ENCODE assay signal across 2 cellular contexts in the genomic region with DNA sequence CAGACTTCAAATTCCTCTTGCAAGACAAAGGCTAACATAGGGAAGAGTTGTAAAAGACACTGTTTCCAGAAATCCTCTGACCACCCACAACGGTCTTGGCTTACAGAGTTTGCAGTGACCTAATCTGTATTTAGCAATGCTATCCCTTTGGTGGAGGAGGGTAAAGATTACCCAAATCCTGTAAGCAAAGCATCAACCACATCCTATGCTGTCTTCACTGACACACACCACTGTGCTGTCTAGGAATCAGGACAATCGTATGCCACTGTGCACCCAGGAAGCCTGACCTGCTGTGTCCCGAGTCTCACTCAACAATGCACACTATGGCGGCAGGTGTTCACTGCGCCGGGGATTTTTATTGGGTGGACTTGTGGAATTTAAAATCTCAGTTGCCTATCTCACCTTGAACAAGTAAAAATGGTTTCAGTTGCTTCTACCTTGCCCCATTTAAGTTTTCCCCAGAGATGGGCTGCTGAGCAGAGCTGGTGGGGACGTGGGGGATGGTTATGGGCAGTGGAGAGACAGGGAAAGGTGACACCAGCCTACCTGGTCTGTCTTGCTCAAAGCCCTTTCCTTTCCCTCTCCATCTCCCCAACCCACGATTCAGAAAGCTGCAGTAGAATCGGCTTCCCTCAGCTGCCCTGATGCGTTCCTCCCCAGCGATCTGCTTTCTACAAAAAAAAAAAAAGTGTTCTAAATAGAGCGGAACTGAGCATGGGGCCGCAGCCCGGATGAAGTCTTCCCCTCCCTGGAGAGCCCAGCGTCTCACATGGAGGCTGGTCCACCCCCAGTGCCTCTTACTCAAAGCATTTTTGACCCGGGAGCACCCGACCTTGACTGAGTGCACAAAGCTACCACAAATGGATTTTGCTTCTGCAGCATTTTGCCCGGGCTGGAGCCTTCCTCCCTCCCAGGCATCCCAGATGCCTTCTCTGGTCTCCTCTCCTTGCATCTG.
TF ChIP-seq lines count a peak whose summit lies in the region.

No MANE protein-coding gene starts in this region.

TF ChIP-seq in A549, 52 proteins besides CTCF, POLR2A, EP300 and RAD21 (continued from another document and continues in another):
- TF ChIP-seq, protein P1, sequence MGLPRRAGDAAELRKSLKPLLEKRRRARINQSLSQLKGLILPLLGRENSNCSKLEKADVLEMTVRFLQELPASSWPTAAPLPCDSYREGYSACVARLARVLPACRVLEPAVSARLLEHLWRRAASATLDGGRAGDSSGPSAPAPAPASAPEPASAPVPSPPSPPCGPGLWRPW (IDR thresholded peaks at IDR 0.05) = peak; percentile 65; the same call in 1 of the 2 replicates
- TF ChIP-seq, protein P2, sequence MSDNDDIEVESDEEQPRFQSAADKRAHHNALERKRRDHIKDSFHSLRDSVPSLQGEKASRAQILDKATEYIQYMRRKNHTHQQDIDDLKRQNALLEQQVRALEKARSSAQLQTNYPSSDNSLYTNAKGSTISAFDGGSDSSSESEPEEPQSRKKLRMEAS (IDR thresholded peaks at IDR 0.05) = no peak
- TF ChIP-seq, protein P3, sequence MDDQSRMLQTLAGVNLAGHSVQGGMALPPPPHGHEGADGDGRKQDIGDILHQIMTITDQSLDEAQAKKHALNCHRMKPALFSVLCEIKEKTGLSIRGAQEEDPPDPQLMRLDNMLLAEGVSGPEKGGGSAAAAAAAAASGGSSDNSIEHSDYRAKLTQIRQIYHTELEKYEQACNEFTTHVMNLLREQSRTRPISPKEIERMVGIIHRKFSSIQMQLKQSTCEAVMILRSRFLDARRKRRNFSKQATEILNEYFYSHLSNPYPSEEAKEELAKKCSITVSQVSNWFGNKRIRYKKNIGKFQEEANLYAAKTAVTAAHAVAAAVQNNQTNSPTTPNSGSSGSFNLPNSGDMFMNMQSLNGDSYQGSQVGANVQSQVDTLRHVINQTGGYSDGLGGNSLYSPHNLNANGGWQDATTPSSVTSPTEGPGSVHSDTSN (IDR thresholded peaks at IDR 0.05) = 0 out of 2 replicates have a peak, but pooled peaks have one; percentile 6
- TF ChIP-seq FOXS1 (CRISPR knock-in tag; IDR thresholded peaks at IDR 0.05) = no peak
- no peak for TF ChIP-seq RFX5 (IDR thresholded peaks at IDR 0.05)
- no peak for TF ChIP-seq FOSB (CRISPR knock-in tag; IDR thresholded peaks at IDR 0.05)
- TF ChIP-seq MAZ (IDR thresholded peaks at IDR 0.05; ENCODE audit: borderline replicate concordance, low read depth, low read length) = no peak
- TF ChIP-seq, protein P4, sequence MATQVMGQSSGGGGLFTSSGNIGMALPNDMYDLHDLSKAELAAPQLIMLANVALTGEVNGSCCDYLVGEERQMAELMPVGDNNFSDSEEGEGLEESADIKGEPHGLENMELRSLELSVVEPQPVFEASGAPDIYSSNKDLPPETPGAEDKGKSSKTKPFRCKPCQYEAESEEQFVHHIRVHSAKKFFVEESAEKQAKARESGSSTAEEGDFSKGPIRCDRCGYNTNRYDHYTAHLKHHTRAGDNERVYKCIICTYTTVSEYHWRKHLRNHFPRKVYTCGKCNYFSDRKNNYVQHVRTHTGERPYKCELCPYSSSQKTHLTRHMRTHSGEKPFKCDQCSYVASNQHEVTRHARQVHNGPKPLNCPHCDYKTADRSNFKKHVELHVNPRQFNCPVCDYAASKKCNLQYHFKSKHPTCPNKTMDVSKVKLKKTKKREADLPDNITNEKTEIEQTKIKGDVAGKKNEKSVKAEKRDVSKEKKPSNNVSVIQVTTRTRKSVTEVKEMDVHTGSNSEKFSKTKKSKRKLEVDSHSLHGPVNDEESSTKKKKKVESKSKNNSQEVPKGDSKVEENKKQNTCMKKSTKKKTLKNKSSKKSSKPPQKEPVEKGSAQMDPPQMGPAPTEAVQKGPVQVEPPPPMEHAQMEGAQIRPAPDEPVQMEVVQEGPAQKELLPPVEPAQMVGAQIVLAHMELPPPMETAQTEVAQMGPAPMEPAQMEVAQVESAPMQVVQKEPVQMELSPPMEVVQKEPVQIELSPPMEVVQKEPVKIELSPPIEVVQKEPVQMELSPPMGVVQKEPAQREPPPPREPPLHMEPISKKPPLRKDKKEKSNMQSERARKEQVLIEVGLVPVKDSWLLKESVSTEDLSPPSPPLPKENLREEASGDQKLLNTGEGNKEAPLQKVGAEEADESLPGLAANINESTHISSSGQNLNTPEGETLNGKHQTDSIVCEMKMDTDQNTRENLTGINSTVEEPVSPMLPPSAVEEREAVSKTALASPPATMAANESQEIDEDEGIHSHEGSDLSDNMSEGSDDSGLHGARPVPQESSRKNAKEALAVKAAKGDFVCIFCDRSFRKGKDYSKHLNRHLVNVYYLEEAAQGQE (IDR thresholded peaks at IDR 0.05) = no peak
- TF ChIP-seq ZC3H11A (IDR thresholded peaks at IDR 0.05) = no peak
- no peak for TF ChIP-seq HOXB5 (CRISPR knock-in tag; IDR thresholded peaks at IDR 0.05)
- no peak for TF ChIP-seq HOXA7 (CRISPR knock-in tag; IDR thresholded peaks at IDR 0.05)
- TF ChIP-seq, protein P5, sequence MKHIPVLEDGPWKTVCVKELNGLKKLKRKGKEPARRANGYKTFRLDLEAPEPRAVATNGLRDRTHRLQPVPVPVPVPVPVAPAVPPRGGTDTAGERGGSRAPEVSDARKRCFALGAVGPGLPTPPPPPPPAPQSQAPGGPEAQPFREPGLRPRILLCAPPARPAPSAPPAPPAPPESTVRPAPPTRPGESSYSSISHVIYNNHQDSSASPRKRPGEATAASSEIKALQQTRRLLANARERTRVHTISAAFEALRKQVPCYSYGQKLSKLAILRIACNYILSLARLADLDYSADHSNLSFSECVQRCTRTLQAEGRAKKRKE (CRISPR knock-in tag; IDR thresholded peaks at IDR 0.05; ENCODE audit: low read depth) = no peak
- TF ChIP-seq JUN (IDR thresholded peaks at IDR 0.05) = peak in 1 of 2 experiments; percentile 63; a peak in 3 of 5 replicates
- no peak for TF ChIP-seq PHF8 (IDR thresholded peaks at IDR 0.05; ENCODE audit: borderline replicate concordance, low read depth)
- no peak for TF ChIP-seq TP53 (CRISPR knock-in tag; IDR thresholded peaks at IDR 0.05)
- TF ChIP-seq ZNF302 (CRISPR knock-in tag; IDR thresholded peaks at IDR 0.05) = no peak
- no peak for TF ChIP-seq TFCP2L1 (CRISPR knock-in tag; IDR thresholded peaks at IDR 0.05)
- TF ChIP-seq, protein P6, sequence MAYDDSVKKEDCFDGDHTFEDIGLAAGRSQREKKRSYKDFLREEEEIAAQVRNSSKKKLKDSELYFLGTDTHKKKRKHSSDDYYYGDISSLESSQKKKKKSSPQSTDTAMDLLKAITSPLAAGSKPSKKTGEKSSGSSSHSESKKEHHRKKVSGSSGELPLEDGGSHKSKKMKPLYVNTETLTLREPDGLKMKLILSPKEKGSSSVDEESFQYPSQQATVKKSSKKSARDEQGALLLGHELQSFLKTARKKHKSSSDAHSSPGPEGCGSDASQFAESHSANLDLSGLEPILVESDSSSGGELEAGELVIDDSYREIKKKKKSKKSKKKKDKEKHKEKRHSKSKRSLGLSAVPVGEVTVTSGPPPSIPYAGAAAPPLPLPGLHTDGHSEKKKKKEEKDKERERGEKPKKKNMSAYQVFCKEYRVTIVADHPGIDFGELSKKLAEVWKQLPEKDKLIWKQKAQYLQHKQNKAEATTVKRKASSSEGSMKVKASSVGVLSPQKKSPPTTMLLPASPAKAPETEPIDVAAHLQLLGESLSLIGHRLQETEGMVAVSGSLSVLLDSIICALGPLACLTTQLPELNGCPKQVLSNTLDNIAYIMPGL (CRISPR knock-in tag; IDR thresholded peaks at IDR 0.05; ENCODE audit: borderline replicate concordance) = no peak
- TF ChIP-seq CEBPB (IDR thresholded peaks at IDR 0.05) = peak; percentile 83 to 89

TF ChIP-seq in GM23338, 12 proteins besides CTCF, POLR2A, EP300 and RAD21 (continued from another document):
- TF ChIP-seq, protein P7, sequence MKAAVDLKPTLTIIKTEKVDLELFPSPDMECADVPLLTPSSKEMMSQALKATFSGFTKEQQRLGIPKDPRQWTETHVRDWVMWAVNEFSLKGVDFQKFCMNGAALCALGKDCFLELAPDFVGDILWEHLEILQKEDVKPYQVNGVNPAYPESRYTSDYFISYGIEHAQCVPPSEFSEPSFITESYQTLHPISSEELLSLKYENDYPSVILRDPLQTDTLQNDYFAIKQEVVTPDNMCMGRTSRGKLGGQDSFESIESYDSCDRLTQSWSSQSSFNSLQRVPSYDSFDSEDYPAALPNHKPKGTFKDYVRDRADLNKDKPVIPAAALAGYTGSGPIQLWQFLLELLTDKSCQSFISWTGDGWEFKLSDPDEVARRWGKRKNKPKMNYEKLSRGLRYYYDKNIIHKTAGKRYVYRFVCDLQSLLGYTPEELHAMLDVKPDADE (IDR thresholded peaks at IDR 0.05) = no peak
- no peak for TF ChIP-seq NANOG (IDR thresholded peaks at IDR 0.05; ENCODE audit: borderline replicate concordance)
- no peak for TF ChIP-seq EZH2phosphoT487 (IDR thresholded peaks at IDR 0.05; ENCODE audit: unreplicated experiment)
- TF ChIP-seq, protein P4 (IDR thresholded peaks at IDR 0.05; ENCODE audit: unreplicated experiment) = no peak
- TF ChIP-seq, protein P8, sequence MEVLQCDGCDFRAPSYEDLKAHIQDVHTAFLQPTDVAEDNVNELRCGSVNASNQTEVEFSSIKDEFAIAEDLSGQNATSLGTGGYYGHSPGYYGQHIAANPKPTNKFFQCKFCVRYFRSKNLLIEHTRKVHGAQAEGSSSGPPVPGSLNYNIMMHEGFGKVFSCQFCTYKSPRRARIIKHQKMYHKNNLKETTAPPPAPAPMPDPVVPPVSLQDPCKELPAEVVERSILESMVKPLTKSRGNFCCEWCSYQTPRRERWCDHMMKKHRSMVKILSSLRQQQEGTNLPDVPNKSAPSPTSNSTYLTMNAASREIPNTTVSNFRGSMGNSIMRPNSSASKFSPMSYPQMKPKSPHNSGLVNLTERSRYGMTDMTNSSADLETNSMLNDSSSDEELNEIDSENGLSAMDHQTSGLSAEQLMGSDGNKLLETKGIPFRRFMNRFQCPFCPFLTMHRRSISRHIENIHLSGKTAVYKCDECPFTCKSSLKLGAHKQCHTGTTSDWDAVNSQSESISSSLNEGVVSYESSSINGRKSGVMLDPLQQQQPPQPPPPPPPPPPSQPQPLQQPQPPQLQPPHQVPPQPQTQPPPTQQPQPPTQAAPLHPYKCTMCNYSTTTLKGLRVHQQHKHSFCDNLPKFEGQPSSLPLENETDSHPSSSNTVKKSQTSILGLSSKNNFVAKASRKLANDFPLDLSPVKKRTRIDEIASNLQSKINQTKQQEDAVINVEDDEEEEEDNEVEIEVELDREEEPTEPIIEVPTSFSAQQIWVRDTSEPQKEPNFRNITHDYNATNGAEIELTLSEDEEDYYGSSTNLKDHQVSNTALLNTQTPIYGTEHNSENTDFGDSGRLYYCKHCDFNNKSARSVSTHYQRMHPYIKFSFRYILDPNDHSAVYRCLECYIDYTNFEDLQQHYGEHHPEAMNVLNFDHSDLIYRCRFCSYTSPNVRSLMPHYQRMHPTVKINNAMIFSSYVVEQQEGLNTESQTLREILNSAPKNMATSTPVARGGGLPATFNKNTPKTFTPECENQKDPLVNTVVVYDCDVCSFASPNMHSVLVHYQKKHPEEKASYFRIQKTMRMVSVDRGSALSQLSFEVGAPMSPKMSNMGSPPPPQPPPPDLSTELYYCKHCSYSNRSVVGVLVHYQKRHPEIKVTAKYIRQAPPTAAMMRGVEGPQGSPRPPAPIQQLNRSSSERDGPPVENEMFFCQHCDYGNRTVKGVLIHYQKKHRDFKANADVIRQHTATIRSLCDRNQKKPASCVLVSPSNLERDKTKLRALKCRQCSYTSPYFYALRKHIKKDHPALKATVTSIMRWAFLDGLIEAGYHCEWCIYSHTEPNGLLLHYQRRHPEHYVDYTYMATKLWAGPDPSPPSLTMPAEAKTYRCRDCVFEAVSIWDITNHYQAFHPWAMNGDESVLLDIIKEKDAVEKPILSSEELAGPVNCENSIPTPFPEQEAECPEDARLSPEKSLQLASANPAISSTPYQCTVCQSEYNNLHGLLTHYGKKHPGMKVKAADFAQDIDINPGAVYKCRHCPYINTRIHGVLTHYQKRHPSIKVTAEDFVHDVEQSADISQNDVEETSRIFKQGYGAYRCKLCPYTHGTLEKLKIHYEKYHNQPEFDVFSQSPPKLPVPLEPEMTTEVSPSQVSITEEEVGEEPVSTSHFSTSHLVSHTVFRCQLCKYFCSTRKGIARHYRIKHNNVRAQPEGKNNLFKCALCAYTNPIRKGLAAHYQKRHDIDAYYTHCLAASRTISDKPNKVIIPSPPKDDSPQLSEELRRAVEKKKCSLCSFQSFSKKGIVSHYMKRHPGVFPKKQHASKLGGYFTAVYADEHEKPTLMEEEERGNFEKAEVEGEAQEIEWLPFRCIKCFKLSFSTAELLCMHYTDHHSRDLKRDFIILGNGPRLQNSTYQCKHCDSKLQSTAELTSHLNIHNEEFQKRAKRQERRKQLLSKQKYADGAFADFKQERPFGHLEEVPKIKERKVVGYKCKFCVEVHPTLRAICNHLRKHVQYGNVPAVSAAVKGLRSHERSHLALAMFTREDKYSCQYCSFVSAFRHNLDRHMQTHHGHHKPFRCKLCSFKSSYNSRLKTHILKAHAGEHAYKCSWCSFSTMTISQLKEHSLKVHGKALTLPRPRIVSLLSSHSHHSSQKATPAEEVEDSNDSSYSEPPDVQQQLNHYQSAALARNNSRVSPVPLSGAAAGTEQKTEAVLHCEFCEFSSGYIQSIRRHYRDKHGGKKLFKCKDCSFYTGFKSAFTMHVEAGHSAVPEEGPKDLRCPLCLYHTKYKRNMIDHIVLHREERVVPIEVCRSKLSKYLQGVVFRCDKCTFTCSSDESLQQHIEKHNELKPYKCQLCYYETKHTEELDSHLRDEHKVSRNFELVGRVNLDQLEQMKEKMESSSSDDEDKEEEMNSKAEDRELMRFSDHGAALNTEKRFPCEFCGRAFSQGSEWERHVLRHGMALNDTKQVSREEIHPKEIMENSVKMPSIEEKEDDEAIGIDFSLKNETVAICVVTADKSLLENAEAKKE (CRISPR knock-in tag; IDR thresholded peaks at IDR 0.05) = no peak
- TF ChIP-seq ZNF114 (CRISPR knock-in tag; IDR thresholded peaks at IDR 0.05) = no peak
- no peak for TF ChIP-seq POLR2AphosphoS5 (IDR thresholded peaks at IDR 0.05; ENCODE audit: low read depth)
- no peak for TF ChIP-seq STAT1 (IDR thresholded peaks at IDR 0.05; ENCODE audit: unreplicated experiment)
- no peak for TF ChIP-seq ZNF331 (CRISPR knock-in tag; IDR thresholded peaks at IDR 0.05; ENCODE audit: low read depth)
- TF ChIP-seq EZH2 (IDR thresholded peaks at IDR 0.05; ENCODE audit: low read depth, unreplicated experiment) = no peak
- TF ChIP-seq JUNB (IDR thresholded peaks at IDR 0.05; ENCODE audit: unreplicated experiment) = no peak
